Comparison of ENCODE assay signal across 21 cellular contexts in the genomic region with DNA sequence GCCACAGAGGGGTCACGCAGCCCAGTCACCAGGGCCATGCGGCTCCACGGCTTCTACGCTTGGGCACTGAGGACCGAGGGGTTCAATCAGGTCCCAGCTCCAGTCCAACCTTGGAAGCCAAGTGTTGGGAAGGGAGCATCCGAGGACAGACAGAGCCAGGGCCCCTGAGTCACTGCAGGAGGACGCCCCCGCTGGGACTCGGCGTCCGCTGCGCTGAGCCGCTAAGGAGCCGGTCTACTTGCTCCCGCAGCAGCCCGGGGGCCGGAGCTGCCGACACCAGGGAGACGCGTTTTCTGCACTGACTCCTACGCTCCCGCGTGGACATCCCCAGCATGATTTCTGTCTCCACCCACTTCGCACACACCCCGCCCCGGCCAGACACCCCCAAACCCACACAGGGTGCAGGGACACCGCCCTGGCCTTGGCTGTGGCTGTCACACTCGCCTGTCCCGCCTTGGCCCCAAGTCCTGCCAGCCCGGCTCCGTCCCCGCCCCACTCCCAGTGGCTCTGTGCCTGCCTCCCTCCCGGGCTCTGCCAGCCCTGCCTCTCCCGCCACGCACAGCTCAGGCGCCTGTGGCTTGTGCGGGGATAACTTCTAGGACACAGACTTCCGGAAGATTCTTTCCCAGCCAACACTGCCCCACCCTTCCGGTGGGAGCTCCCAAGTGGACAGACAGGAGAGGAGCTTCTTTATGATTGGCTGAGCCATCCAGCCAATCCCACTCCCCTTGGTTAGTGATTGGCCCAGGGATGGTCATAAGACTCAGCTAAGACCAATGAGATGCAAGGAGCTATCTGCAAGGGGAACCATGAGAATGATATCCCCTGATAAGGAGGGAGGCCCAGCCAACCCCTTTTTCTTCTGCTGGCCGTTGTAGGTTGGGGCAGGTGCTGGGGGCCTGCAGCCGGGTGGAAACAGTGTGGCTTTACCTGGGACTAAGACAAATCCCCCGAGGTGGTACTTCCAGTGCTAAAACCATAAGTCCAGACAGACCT.
"Had no signal": no experiment of that assay in that cellular context is flagged by ENCODE, and none has a peak within 500 bp of the region (broad histone marks: within the 10 kb centered on the region; RNA-seq: fewer than 3 reads in every experiment).

No MANE protein-coding gene starts in this region.

- H3K27me3 ChIP-seq: hepatocyte, ovary, thyroid gland had no signal

- H3K27me3 Mint-ChIP-seq: activated B cell treated with CpG ODN at 0.5 μM for 24 hours; activated CD4-positive, alpha-beta T cell treated with anti-CD3 and anti-CD28 coated beads for 36 hours; activated naive CD8-positive, alpha-beta T cell treated with anti-CD3 and anti-CD28 coated beads, Interleukin-2, amount 50 U/mL, for 24 hours; brain; naive thymus-derived CD8-positive, alpha-beta T cell had no signal

- H3K4me1 ChIP-seq: left ventricle myocardium inferior, prostate gland had no signal

- H3K36me3 ChIP-seq: left ventricle myocardium inferior, ovary, prostate gland, spleen, thyroid gland had no signal

- ATAC-seq: naive thymus-derived CD8-positive, alpha-beta T cell had no signal

- H3K4me3 ChIP-seq: hepatocyte, left ventricle myocardium inferior, ovary, prostate gland, spleen, thyroid gland had no signal

- H3K27ac Mint-ChIP-seq: activated B cell treated with CpG ODN at 0.5 μM for 24 hours; activated CD4-positive, alpha-beta T cell treated with anti-CD3 and anti-CD28 coated beads for 36 hours; activated naive CD8-positive, alpha-beta T cell treated with anti-CD3 and anti-CD28 coated beads, Interleukin-2, amount 50 U/mL, for 24 hours had no signal

- H3K4me3 Mint-ChIP-seq: activated B cell treated with CpG ODN at 0.5 μM for 24 hours; activated CD4-positive, alpha-beta T cell treated with anti-CD3 and anti-CD28 coated beads for 36 hours; activated naive CD8-positive, alpha-beta T cell treated with anti-CD3 and anti-CD28 coated beads, Interleukin-2, amount 50 U/mL, for 24 hours; activated T-helper 1 cell treated with anti-CD3 and anti-CD28 coated beads, Interleukin-12 subunit alpha, Interleukin-12 subunit beta, Interleukin-2, Interleukin-4 antibody, amounts not matched to agents 30 ng/mL and 10 ng/mL and 1 ng/mL, durations not matched to agents 14 hours and 24 hours and 36 hours; brain; naive thymus-derived CD8-positive, alpha-beta T cell had no signal

- H3K9me3 Mint-ChIP-seq: activated naive CD8-positive, alpha-beta T cell treated with anti-CD3 and anti-CD28 coated beads, Interleukin-2, amount 50 U/mL, for 24 hours; activated T-helper 1 cell treated with anti-CD3 and anti-CD28 coated beads, Interleukin-12 subunit alpha, Interleukin-12 subunit beta, Interleukin-2, Interleukin-4 antibody, amounts not matched to agents 30 ng/mL and 10 ng/mL and 1 ng/mL, durations not matched to agents 14 hours and 24 hours and 36 hours had no signal

- H3K27ac ChIP-seq: hepatocyte, left ventricle myocardium inferior, ovary, prostate gland, spleen, thyroid gland had no signal

- H3K9me3 ChIP-seq: left ventricle myocardium inferior, ovary, prostate gland, thyroid gland had no signal

- DNase-seq: activated B cell treated with CpG ODN at 0.5 μM for 24 hours; activated CD4-positive, alpha-beta T cell treated with anti-CD3 and anti-CD28 coated beads, Interleukin-2, amount 50 U/mL, for 4 hours; activated gamma-delta T cell; activated naive CD4-positive, alpha-beta T cell treated with anti-CD3 and anti-CD28 coated beads, Interleukin-2, amount 50 U/mL, for 16 hours; activated naive CD8-positive, alpha-beta T cell treated with anti-CD3 and anti-CD28 coated beads, Interleukin-2, amount 50 U/mL, for 24 hours; activated T-cell treated with anti-CD3 and anti-CD28 coated beads for 4 hours; effector CD4-positive, alpha-beta T cell; erythroblast; foreskin fibroblast; kidney glomerular epithelial cell; left ventricle myocardium inferior; naive thymus-derived CD8-positive, alpha-beta T cell; ovary; spleen; T-helper 9 cell had no signal
